In the genomic region with DNA sequence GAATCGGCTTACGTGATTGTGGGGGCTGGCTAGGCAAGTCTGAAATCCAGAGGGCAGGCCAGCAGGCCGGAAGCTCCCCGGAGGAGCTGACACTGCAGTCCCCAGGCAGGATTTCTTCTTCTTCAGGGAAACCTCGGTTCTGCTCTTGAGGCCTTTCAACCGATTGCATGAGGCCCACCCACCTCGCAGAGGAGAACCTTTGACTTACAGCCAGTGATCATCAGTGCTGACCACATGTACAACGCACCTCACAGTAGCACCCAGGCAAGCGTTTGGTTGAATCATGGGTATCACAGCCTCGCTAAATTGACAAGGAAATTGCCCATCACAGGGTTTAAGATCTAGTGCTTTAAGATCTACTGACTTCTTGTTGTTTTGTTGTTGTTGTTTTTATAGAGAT, we compare ENCODE assay signal across 1 cellular context.
TF ChIP-seq lines count a peak whose summit lies in the region.

No MANE protein-coding gene starts in this region.

TF ChIP-seq in K562, 482 proteins besides CTCF, POLR2A, EP300 and RAD21 (continued from another document):
- TF ChIP-seq, protein P1, sequence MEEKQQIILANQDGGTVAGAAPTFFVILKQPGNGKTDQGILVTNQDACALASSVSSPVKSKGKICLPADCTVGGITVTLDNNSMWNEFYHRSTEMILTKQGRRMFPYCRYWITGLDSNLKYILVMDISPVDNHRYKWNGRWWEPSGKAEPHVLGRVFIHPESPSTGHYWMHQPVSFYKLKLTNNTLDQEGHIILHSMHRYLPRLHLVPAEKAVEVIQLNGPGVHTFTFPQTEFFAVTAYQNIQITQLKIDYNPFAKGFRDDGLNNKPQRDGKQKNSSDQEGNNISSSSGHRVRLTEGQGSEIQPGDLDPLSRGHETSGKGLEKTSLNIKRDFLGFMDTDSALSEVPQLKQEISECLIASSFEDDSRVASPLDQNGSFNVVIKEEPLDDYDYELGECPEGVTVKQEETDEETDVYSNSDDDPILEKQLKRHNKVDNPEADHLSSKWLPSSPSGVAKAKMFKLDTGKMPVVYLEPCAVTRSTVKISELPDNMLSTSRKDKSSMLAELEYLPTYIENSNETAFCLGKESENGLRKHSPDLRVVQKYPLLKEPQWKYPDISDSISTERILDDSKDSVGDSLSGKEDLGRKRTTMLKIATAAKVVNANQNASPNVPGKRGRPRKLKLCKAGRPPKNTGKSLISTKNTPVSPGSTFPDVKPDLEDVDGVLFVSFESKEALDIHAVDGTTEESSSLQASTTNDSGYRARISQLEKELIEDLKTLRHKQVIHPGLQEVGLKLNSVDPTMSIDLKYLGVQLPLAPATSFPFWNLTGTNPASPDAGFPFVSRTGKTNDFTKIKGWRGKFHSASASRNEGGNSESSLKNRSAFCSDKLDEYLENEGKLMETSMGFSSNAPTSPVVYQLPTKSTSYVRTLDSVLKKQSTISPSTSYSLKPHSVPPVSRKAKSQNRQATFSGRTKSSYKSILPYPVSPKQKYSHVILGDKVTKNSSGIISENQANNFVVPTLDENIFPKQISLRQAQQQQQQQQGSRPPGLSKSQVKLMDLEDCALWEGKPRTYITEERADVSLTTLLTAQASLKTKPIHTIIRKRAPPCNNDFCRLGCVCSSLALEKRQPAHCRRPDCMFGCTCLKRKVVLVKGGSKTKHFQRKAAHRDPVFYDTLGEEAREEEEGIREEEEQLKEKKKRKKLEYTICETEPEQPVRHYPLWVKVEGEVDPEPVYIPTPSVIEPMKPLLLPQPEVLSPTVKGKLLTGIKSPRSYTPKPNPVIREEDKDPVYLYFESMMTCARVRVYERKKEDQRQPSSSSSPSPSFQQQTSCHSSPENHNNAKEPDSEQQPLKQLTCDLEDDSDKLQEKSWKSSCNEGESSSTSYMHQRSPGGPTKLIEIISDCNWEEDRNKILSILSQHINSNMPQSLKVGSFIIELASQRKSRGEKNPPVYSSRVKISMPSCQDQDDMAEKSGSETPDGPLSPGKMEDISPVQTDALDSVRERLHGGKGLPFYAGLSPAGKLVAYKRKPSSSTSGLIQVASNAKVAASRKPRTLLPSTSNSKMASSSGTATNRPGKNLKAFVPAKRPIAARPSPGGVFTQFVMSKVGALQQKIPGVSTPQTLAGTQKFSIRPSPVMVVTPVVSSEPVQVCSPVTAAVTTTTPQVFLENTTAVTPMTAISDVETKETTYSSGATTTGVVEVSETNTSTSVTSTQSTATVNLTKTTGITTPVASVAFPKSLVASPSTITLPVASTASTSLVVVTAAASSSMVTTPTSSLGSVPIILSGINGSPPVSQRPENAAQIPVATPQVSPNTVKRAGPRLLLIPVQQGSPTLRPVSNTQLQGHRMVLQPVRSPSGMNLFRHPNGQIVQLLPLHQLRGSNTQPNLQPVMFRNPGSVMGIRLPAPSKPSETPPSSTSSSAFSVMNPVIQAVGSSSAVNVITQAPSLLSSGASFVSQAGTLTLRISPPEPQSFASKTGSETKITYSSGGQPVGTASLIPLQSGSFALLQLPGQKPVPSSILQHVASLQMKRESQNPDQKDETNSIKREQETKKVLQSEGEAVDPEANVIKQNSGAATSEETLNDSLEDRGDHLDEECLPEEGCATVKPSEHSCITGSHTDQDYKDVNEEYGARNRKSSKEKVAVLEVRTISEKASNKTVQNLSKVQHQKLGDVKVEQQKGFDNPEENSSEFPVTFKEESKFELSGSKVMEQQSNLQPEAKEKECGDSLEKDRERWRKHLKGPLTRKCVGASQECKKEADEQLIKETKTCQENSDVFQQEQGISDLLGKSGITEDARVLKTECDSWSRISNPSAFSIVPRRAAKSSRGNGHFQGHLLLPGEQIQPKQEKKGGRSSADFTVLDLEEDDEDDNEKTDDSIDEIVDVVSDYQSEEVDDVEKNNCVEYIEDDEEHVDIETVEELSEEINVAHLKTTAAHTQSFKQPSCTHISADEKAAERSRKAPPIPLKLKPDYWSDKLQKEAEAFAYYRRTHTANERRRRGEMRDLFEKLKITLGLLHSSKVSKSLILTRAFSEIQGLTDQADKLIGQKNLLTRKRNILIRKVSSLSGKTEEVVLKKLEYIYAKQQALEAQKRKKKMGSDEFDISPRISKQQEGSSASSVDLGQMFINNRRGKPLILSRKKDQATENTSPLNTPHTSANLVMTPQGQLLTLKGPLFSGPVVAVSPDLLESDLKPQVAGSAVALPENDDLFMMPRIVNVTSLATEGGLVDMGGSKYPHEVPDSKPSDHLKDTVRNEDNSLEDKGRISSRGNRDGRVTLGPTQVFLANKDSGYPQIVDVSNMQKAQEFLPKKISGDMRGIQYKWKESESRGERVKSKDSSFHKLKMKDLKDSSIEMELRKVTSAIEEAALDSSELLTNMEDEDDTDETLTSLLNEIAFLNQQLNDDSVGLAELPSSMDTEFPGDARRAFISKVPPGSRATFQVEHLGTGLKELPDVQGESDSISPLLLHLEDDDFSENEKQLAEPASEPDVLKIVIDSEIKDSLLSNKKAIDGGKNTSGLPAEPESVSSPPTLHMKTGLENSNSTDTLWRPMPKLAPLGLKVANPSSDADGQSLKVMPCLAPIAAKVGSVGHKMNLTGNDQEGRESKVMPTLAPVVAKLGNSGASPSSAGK (IDR thresholded peaks at IDR 0.05): 0 out of 2 replicates have a peak, but pooled peaks have one; percentile 35
- TF ChIP-seq MCM2 (IDR thresholded peaks at IDR 0.05; ENCODE audit: low read depth): no peak
- no peak for TF ChIP-seq SMAD1 (IDR thresholded peaks at IDR 0.05; ENCODE audit: low read depth, low read length, partially characterized antibody)
- TF ChIP-seq CEBPG (CRISPR knock-in tag; IDR thresholded peaks at IDR 0.05): peak; percentile 60
- peak in 1 of 2 experiments; percentile 65; a peak in 2 of 4 replicates for TF ChIP-seq CEBPG (tag; conservative IDR thresholded peaks at IDR 0.05 in 1 of 2, IDR thresholded peaks at IDR 0.05 in 1 of 2)
- no peak for TF ChIP-seq NR2C2 (CRISPR knock-in tag; IDR thresholded peaks at IDR 0.05)
- peak; percentile 64; the same call in 1 of the 2 replicates for TF ChIP-seq NR2C2 (tag; IDR thresholded peaks at IDR 0.05)
- TF ChIP-seq ZEB2 (IDR thresholded peaks at IDR 0.05): no peak
- TF ChIP-seq L3MBTL2 (IDR thresholded peaks at IDR 0.05): peak; percentile 59
- no peak for TF ChIP-seq ZNF444 (CRISPR knock-in tag; IDR thresholded peaks at IDR 0.05)
TF ChIP-seq in K562: peak in this region for 7.
